In the genomic region with DNA sequence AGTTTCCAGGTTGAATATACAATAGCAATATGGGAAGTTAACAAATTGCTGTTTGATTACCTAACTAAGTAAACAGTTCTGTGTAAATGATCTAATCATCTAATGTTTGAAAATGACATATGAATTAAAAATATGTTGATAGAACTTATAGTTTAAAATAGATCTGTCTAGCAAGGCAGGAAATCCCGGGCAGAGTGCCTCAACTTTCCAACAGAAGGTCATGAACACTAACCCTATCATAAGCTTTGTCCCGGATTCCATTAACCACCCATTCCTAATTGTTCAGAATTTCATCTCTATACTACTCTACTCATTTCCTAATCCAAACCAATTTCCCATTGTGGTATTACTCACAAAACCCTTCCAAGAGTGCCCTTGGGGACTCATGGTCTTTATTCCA, we compare ENCODE assay signal across 22 cellular contexts. TPM values are rescaled to one million over a fixed set of nuclear protein-coding genes. Genes with fewer than 3 reads are reported as not detected.
DNase-seq lines count a peak whose midpoint lies in the region; ATAC-seq and TF ChIP-seq lines count a peak whose summit lies in the region.
"Had no signal": no experiment of that assay in that cellular context is flagged by ENCODE, and none has a peak within 500 bp of the region (broad histone marks: within the 10 kb centered on the region; RNA-seq: fewer than 3 reads in every experiment).

No MANE protein-coding gene starts in this region.

- no peaks in the 10 kb centered on the region for H4K20me1 ChIP-seq in OCI-LY3 (ENCODE audit: insufficient read depth, low read length)

- H3K14ac ChIP-seq in neuronal stem cell (ENCODE audit: low read length): no peak overlapping the region

- H3K36me3 Mint-ChIP-seq in natural killer cell (no peaks in the 10 kb centered on the region), T-helper 17 cell (ENCODE audit: low read depth) (no peaks in the 10 kb centered on the region)
- H3K36me3 Mint-ChIP-seq in natural killer cell treated with Interleukin-12 subunit alpha and Interleukin-12 subunit beta and Interleukin-15 and Interleukin-18, amount 100 ng/mL, for 72 hours: no peaks in the 10 kb centered on the region
- H3K36me3 Mint-ChIP-seq: CD8-positive, alpha-beta memory T cell had no signal

- no peak for TF ChIP-seq CTCF in natural killer cell (IDR thresholded peaks at IDR 0.05)
- TF ChIP-seq CTCF in OCI-LY3 (IDR thresholded peaks at IDR 0.05; ENCODE audit: low read depth, low read length): no peak

- no peak overlapping the region for H4K91ac ChIP-seq in neuronal stem cell (ENCODE audit: low read depth, low read length, poor library complexity)

- H3K4ac ChIP-seq in mesendoderm (ENCODE audit: low read depth, low read length): no peak overlapping the region
- H3K4ac ChIP-seq in neuronal stem cell (ENCODE audit: low read length): no peak overlapping the region

- WGBS in mesendoderm (ENCODE audit: extremely low coverage, insufficient coverage, low lambda C conversion rate): no CpG with 5 or more reads among the region's 2 CpGs
- WGBS in neuronal stem cell (ENCODE audit: extremely low coverage in 2 of 2, insufficient read length in 2 of 2, insufficient replicate concordance in 1 of 2), 2 donors: no CpG with 5 or more reads among the region's 2 CpGs

- no peak overlapping the region for H3K56ac ChIP-seq in mesendoderm (ENCODE audit: low read length)

- H3K23ac ChIP-seq in mesendoderm (ENCODE audit: low read length) (no peak overlapping the region), neuronal stem cell (ENCODE audit: low read depth, low read length, poor library complexity) (no peak overlapping the region)

- H2BK120ac ChIP-seq in mesendoderm (ENCODE audit: low read depth, low read length): no peak overlapping the region
- H2BK120ac ChIP-seq in neuronal stem cell (ENCODE audit: low read depth, low read length): no peak overlapping the region

- no peak overlapping the region for H3K4me3 ChIP-seq in OCI-LY3 (ENCODE audit: low read length)
- H3K4me3 ChIP-seq in mesendoderm (ENCODE audit: low read length): no peak overlapping the region
- no peak overlapping the region for H3K4me3 ChIP-seq in neuronal stem cell (ENCODE audit: low read length in 2 of 2)

- H4K5ac ChIP-seq in mesendoderm (ENCODE audit: low read length): no peak overlapping the region

- H2AFZ ChIP-seq in OCI-LY3 (ENCODE audit: low read depth, low read length) (no peak overlapping the region), neuronal stem cell (ENCODE audit: low read length) (no peak overlapping the region)

- ATAC-seq in natural killer cell: no peak
- no peak for ATAC-seq in natural killer cell treated with Interleukin-12 subunit alpha and Interleukin-12 subunit beta and Interleukin-15 and Interleukin-18, amount 100 ng/mL, for 72 hours
- no peak for ATAC-seq in T-helper 17 cell
- ATAC-seq: HCT116, Right ventricle myocardium inferior had no signal

- no peaks in the 10 kb centered on the region for H3K9me3 Mint-ChIP-seq in natural killer cell
- H3K9me3 Mint-ChIP-seq in natural killer cell treated with Interleukin-12 subunit alpha and Interleukin-12 subunit beta and Interleukin-15 and Interleukin-18, amount 100 ng/mL, for 72 hours: no peaks in the 10 kb centered on the region
- H3K9me3 Mint-ChIP-seq: CD8-positive, alpha-beta memory T cell had no signal

- H3K27me3 Mint-ChIP-seq in natural killer cell (ENCODE audit: low read depth in 2 of 2) (no peaks in the 10 kb centered on the region), T-helper 17 cell (no peaks in the 10 kb centered on the region)
- no peaks in the 10 kb centered on the region for H3K27me3 Mint-ChIP-seq in natural killer cell treated with Interleukin-12 subunit alpha and Interleukin-12 subunit beta and Interleukin-15 and Interleukin-18, amount 100 ng/mL, for 72 hours
- H3K27me3 Mint-ChIP-seq: CD8-positive, alpha-beta memory T cell had no signal

- H3K4me1 ChIP-seq in OCI-LY3 (ENCODE audit: low read length) (peaks cover 49% of the 10 kb centered on the region), mesendoderm (ENCODE audit: control insufficient read depth, low read depth, low read length) (no peaks in the 10 kb centered on the region), neuronal stem cell (ENCODE audit: control insufficient read depth in 2 of 2, insufficient read depth in 1 of 2, low read depth in 1 of 2, low read length in 2 of 2) (peaks cover 0 to 2% of the 10 kb centered on the region in 2 donors)

- H3K4me2 ChIP-seq in OCI-LY3 (ENCODE audit: low read length) (peak overlapping the region; percentile 67), mesendoderm (ENCODE audit: low read length) (no peak overlapping the region), neuronal stem cell (ENCODE audit: insufficient read depth, low read length, poor library complexity, severe bottlenecking) (no peak overlapping the region)
- H3K4me2 ChIP-seq: KMS-11 had no signal

- H2BK12ac ChIP-seq in neuronal stem cell (ENCODE audit: low read length): no peak overlapping the region

- H3K9me3 ChIP-seq in OCI-LY3 (ENCODE audit: insufficient read depth, low read length) (peaks cover 6% of the 10 kb centered on the region; the same call in 1 of the 2 replicates), T-helper 17 cell (ENCODE audit: control insufficient read depth, low read length, poor library complexity, severe bottlenecking) (no peaks in the 10 kb centered on the region), neuronal stem cell (replicated peaks in 1 of 2; ENCODE audit: control insufficient read depth in 2 of 2, insufficient read depth in 1 of 2, low read depth in 1 of 2, low read length in 2 of 2) (no peaks in the 10 kb centered on the region)

- intact Hi-C loops in natural killer cell (cut with micrococcal nuclease): no loop called here

- no peaks in the 10 kb centered on the region for H3K79me1 ChIP-seq in mesendoderm (ENCODE audit: low read length)
- no peaks in the 10 kb centered on the region for H3K79me1 ChIP-seq in neuronal stem cell (ENCODE audit: low read depth, low read length)

- H3K27ac Mint-ChIP-seq in natural killer cell: no peak overlapping the region
- H3K27ac Mint-ChIP-seq in natural killer cell treated with Interleukin-12 subunit alpha and Interleukin-12 subunit beta and Interleukin-15 and Interleukin-18, amount 100 ng/mL, for 72 hours: no peak overlapping the region
- no peak overlapping the region for H3K27ac Mint-ChIP-seq in T-helper 17 cell

- H2BK5ac ChIP-seq in mesendoderm (ENCODE audit: low read length) (no peak overlapping the region), neuronal stem cell (ENCODE audit: low read length) (no peak overlapping the region)

- H4K8ac ChIP-seq in mesendoderm (ENCODE audit: low read depth, low read length) (no peak overlapping the region), neuronal stem cell (ENCODE audit: low read depth, low read length) (no peak overlapping the region)

- H3K36me3 ChIP-seq in OCI-LY3 (replicated peaks; ENCODE audit: low read depth, low read length) (peaks cover 5% of the 10 kb centered on the region), mesendoderm (ENCODE audit: control insufficient read depth, insufficient read depth, low read length) (no peaks in the 10 kb centered on the region), neuronal stem cell (replicated peaks in 1 of 2; ENCODE audit: control insufficient read depth in 2 of 2, insufficient read depth in 2 of 2, low read length in 2 of 2) (no peaks in the 10 kb centered on the region)

- H3K4me1 Mint-ChIP-seq in natural killer cell (peaks cover 6 to 9% of the 10 kb centered on the region in 2 donors), T-helper 17 cell (peaks cover 3% of the 10 kb centered on the region)
- H3K4me1 Mint-ChIP-seq in natural killer cell treated with Interleukin-12 subunit alpha and Interleukin-12 subunit beta and Interleukin-15 and Interleukin-18, amount 100 ng/mL, for 72 hours (ENCODE audit: low read depth in 2 of 2): peaks cover 6 to 13% of the 10 kb centered on the region in 2 donors

- no peak overlapping the region for H3K18ac ChIP-seq in mesendoderm (ENCODE audit: low read length)
- H3K18ac ChIP-seq in neuronal stem cell (ENCODE audit: low read length): no peak overlapping the region

- H2AK5ac ChIP-seq in mesendoderm (ENCODE audit: low read length): no peak overlapping the region
- H2AK5ac ChIP-seq in neuronal stem cell (ENCODE audit: low read depth, low read length): no peak overlapping the region

- H3K27ac ChIP-seq in OCI-LY3 (ENCODE audit: low read length): peak overlapping the region; percentile 42; the same call in 1 of the 2 replicates
- peak overlapping the region; percentile 4 for H3K27ac ChIP-seq in epithelial cell of prostate
- H3K27ac ChIP-seq in mesendoderm (ENCODE audit: low read depth, low read length): no peak overlapping the region
- H3K27ac ChIP-seq in neuronal stem cell (replicated peaks; ENCODE audit: low read length): no peak overlapping the region
- H3K27ac ChIP-seq: C4-2B, KMS-11 had no signal

- H3K27me3 ChIP-seq in OCI-LY3 (ENCODE audit: low read depth, low read length): peaks cover under 1% of the 10 kb centered on the region; the same call in 1 of the 2 replicates
- H3K27me3 ChIP-seq in mesendoderm (ENCODE audit: insufficient read depth, low read length, poor library complexity): no peaks in the 10 kb centered on the region
- no peaks in the 10 kb centered on the region for H3K27me3 ChIP-seq in neuronal stem cell (ENCODE audit: control insufficient read depth in 3 of 3, insufficient read depth in 3 of 3, low read depth in 1 of 3, low read length in 3 of 3)

- H3K79me2 ChIP-seq in OCI-LY3 (ENCODE audit: low read length) (no peaks in the 10 kb centered on the region), mesendoderm (ENCODE audit: control insufficient read depth, insufficient read depth, low read length) (no peaks in the 10 kb centered on the region)

- H3K4me3 Mint-ChIP-seq in natural killer cell: peak overlapping the region; percentile 59
- H3K4me3 Mint-ChIP-seq in natural killer cell treated with Interleukin-12 subunit alpha and Interleukin-12 subunit beta and Interleukin-15 and Interleukin-18, amount 100 ng/mL, for 72 hours: no peak overlapping the region
- no peak overlapping the region for H3K4me3 Mint-ChIP-seq in T-helper 17 cell

- H3K9ac ChIP-seq in OCI-LY3 (ENCODE audit: low read length) (no peak overlapping the region), mesendoderm (ENCODE audit: low read length) (no peak overlapping the region), neuronal stem cell (ENCODE audit: low read depth, low read length, poor library complexity) (no peak overlapping the region)
- H3K9ac ChIP-seq: KMS-11 had no signal

- H2BK15ac ChIP-seq in mesendoderm (replicated peaks; ENCODE audit: low read depth) (no peak overlapping the region), neuronal stem cell (ENCODE audit: low read length) (no peak overlapping the region)

- no peak for DNase-seq in natural killer cell
- DNase-seq in natural killer cell treated with Interleukin-12 subunit alpha and Interleukin-12 subunit beta and Interleukin-15 and Interleukin-18, amount 100 ng/mL, for 72 hours (ENCODE audit: low spot score): no peak
- DNase-seq in epithelial cell of prostate (ENCODE audit: low read depth, low spot score): no peak
- DNase-seq in mesendoderm: no peak
- no peak for DNase-seq in SW 1271 (lab: John Stamatoyannopoulos, UW)
- no peak for DNase-seq in T-helper 17 cell
- DNase-seq in neuronal stem cell (ENCODE audit: low spot score): no peak
- DNase-seq: MM.1S, NCI-H1048, NCI-H1417 treated with DMSO at 0.1 percent for 48 hours, NCI-H1930 had no signal

RNA-seq across cellular contexts. Expression of a gene that starts 10.2 kb away (rescaled TPM):
- total RNA-seq in natural killer cell (not detected), T-helper 17 cell (not detected)
- not detected for total RNA-seq in natural killer cell treated with Interleukin-12 subunit alpha and Interleukin-12 subunit beta and Interleukin-15 and Interleukin-18, amount 100 ng/mL, for 72 hours
- not detected for polyA plus RNA-seq in mesendoderm (2013, experiment 1 of 2)
- polyA plus RNA-seq in mesendoderm (2013, experiment 2 of 2): not detected
- not detected for polyA plus RNA-seq in neuronal stem cell (2013, experiment 1 of 2)
- not detected for polyA plus RNA-seq in neuronal stem cell (2013, experiment 2 of 2)
- total RNA-seq: CD8-positive, alpha-beta memory T cell; Daoy; H1; IMR-90; NCI-H460; Right ventricle myocardium inferior; SK-MEL-5 had no signal
- polyA plus RNA-seq: CD8-positive, alpha-beta memory T cell; H1; IMR-90 had no signal

RNA-seq across cellular contexts. Expression of a gene that starts 24.8 kb away (rescaled TPM):
- not detected for total RNA-seq in natural killer cell
- total RNA-seq in natural killer cell treated with Interleukin-12 subunit alpha and Interleukin-12 subunit beta and Interleukin-15 and Interleukin-18, amount 100 ng/mL, for 72 hours: not detected
- polyA plus RNA-seq in mesendoderm (2013, experiment 1 of 2): not detected
- polyA plus RNA-seq in mesendoderm (2013, experiment 2 of 2): not detected
- not detected for total RNA-seq in T-helper 17 cell
- polyA plus RNA-seq in neuronal stem cell (2013, experiment 1 of 2): not detected
- not detected for polyA plus RNA-seq in neuronal stem cell (2013, experiment 2 of 2)
- total RNA-seq: CD8-positive, alpha-beta memory T cell; Daoy; H1; IMR-90; NCI-H460; Right ventricle myocardium inferior; SK-MEL-5 had no signal
- polyA plus RNA-seq: CD8-positive, alpha-beta memory T cell; H1; IMR-90 had no signal

RNA-seq across cellular contexts. Expression of a gene that starts 59.3 kb away (rescaled TPM):
- total RNA-seq in natural killer cell (not detected), T-helper 17 cell (not detected)
- not detected for total RNA-seq in natural killer cell treated with Interleukin-12 subunit alpha and Interleukin-12 subunit beta and Interleukin-15 and Interleukin-18, amount 100 ng/mL, for 72 hours
- not detected for polyA plus RNA-seq in mesendoderm (2013, experiment 1 of 2)
- not detected for polyA plus RNA-seq in mesendoderm (2013, experiment 2 of 2)
- not detected for polyA plus RNA-seq in neuronal stem cell (2013, experiment 1 of 2)
- not detected for polyA plus RNA-seq in neuronal stem cell (2013, experiment 2 of 2)
- total RNA-seq: CD8-positive, alpha-beta memory T cell; Daoy; H1; IMR-90; NCI-H460; Right ventricle myocardium inferior; SK-MEL-5 had no signal
- polyA plus RNA-seq: CD8-positive, alpha-beta memory T cell; H1; IMR-90 had no signal

Comparison
In these comparisons a context has a peak if more than half of its experiments do, and no peak if none do; other contexts are left out.
1. H3K27ac ChIP-seq: peak in OCI-LY3 (single experiment) and epithelial cell of prostate (single experiment); none in mesendoderm (single experiment) and neuronal stem cell (single experiment).